In the genomic region with DNA sequence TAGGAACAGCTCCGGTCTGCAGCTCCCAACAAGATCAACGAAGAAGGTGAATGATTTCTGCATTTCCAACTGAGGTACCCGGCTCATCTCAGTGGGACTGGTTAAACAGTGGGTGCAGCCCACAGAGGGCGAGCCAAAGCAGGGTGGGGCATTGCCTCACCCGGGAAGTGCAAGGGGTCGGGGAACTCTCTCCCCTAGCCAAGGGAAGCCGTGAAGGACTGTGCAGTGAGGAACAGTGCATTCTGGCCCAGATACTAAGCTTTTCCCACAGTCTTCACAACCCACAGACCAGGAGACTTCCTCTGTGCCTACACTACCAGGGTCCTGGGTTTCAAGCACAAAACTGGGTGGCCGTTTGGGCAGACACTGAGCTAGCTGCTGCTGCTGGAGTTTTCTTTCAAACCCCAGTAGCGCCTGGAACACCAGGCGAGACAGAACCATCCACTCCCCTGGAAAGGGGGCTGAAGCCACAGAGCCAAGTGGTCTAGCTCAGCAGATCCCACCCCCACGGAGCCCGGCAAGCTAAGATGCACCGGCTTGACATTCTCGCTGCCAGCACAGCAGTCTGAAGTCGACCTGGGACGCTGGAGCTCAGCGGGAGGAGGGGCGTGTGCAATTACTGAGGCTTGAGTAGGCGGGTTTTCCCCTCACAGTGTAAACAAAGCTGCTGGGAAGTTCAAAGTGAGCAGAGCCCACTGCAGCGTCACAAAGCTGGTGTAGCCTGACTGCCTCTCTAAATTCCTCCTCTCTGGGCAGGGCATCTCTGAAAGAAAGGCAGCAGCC, we compare ENCODE assay signal across 10 cellular contexts.
A peak's percentile ranks its signal among the peaks of the same experiment; 100 is the strongest.
DNase-seq lines count a peak whose midpoint lies in the region; ATAC-seq and TF ChIP-seq lines count a peak whose summit lies in the region.
"Had no signal": no experiment of that assay in that cellular context is flagged by ENCODE, and none has a peak within 500 bp of the region (broad histone marks: within the 10 kb centered on the region; RNA-seq: fewer than 3 reads in every experiment).

No MANE protein-coding gene starts in this region.

- no peaks in the 10 kb centered on the region for H3K9me3 ChIP-seq in T-helper 17 cell (ENCODE audit: control insufficient read depth, low read length, poor library complexity, severe bottlenecking)

- no peaks in the 10 kb centered on the region for H3K27me3 Mint-ChIP-seq in activated CD4-positive, alpha-beta memory T cell treated with anti-CD3 and anti-CD28 coated beads for 36 hours
- H3K27me3 Mint-ChIP-seq in activated CD4-positive, alpha-beta memory T cell treated with anti-CD3 and anti-CD28 coated beads, Interleukin-2, amount 10 ng/mL, durations not matched to agents 7 days and 5 days = no peaks in the 10 kb centered on the region
- no peaks in the 10 kb centered on the region for H3K27me3 Mint-ChIP-seq in T-helper 17 cell
- H3K27me3 Mint-ChIP-seq in stimulated activated naive CD8-positive, alpha-beta T cell treated with anti-CD3 and anti-CD28 coated beads, Interleukin-15, amount 100 ng/mL, for 72 hours = no peaks in the 10 kb centered on the region
- H3K27me3 Mint-ChIP-seq: dendritic cell treated with granulocyte-macrophage colony-stimulating factor and Interleukin-4, amounts not matched to agents 40 ng/mL and 50 ng/mL, for 4 days had no signal

- intact Hi-C loops in activated CD4-positive, alpha-beta memory T cell treated with anti-CD3 and anti-CD28 coated beads for 36 hours (cut with micrococcal nuclease) = no loop called here

- TF ChIP-seq POLR2A in erythroblast (IDR thresholded peaks at IDR 0.05; ENCODE audit: low read length) = no peak

- H3K27ac Mint-ChIP-seq in activated CD4-positive, alpha-beta memory T cell treated with anti-CD3 and anti-CD28 coated beads for 36 hours = no peak overlapping the region
- no peak overlapping the region for H3K27ac Mint-ChIP-seq in activated CD4-positive, alpha-beta memory T cell treated with anti-CD3 and anti-CD28 coated beads, Interleukin-2, amount 10 ng/mL, durations not matched to agents 7 days and 5 days
- H3K27ac Mint-ChIP-seq in T-helper 17 cell = peak overlapping the region; percentile 63
- no peak overlapping the region for H3K27ac Mint-ChIP-seq in stimulated activated naive CD8-positive, alpha-beta T cell treated with anti-CD3 and anti-CD28 coated beads, Interleukin-15, amount 100 ng/mL, for 72 hours
- H3K27ac Mint-ChIP-seq: dendritic cell treated with granulocyte-macrophage colony-stimulating factor and Interleukin-4, amounts not matched to agents 40 ng/mL and 50 ng/mL, for 4 days had no signal

- CTCF ChIA-PET in activated CD4-positive, alpha-beta memory T cell treated with anti-CD3 and anti-CD28 coated beads for 36 hours (lab: Charles Lee) = no interaction called here
- CTCF ChIA-PET in activated CD4-positive, alpha-beta memory T cell treated with anti-CD3 and anti-CD28 coated beads, Interleukin-2, amount 10 ng/mL, durations not matched to agents 7 days and 5 days (lab: Charles Lee) = no interaction called here

- peak; percentile 41 for DNase-seq in activated CD4-positive, alpha-beta memory T cell treated with anti-CD3 and anti-CD28 coated beads for 36 hours
- no peak for DNase-seq in activated CD4-positive, alpha-beta memory T cell treated with anti-CD3 and anti-CD28 coated beads, Interleukin-2, amount 10 ng/mL, durations not matched to agents 7 days and 5 days
- DNase-seq in T-helper 17 cell (no peak), iPS DF 19.7 (ENCODE audit: low read depth, low spot score) (peak; percentile 67), RKO (ENCODE audit: low spot score) (no peak), erythroblast (lab: John Stamatoyannopoulos, UW) (no peak)
- DNase-seq in stimulated activated naive CD8-positive, alpha-beta T cell treated with anti-CD3 and anti-CD28 coated beads, Interleukin-15, amount 100 ng/mL, for 72 hours = no peak

- peak; percentile 80 for ATAC-seq in T-helper 17 cell
- peak; percentile 64 for ATAC-seq in stimulated activated naive CD8-positive, alpha-beta T cell treated with anti-CD3 and anti-CD28 coated beads, Interleukin-15, amount 100 ng/mL, for 72 hours
- ATAC-seq in HG03025 (IDR thresholded peaks at IDR 0.05; ENCODE audit: low FRiP score, unreplicated experiment) = no peak

- H3K36me3 Mint-ChIP-seq in activated CD4-positive, alpha-beta memory T cell treated with anti-CD3 and anti-CD28 coated beads for 36 hours = peaks cover 12% of the 10 kb centered on the region
- peaks cover 35% of the 10 kb centered on the region for H3K36me3 Mint-ChIP-seq in activated CD4-positive, alpha-beta memory T cell treated with anti-CD3 and anti-CD28 coated beads, Interleukin-2, amount 10 ng/mL, durations not matched to agents 7 days and 5 days (ENCODE audit: low read depth)
- H3K36me3 Mint-ChIP-seq in T-helper 17 cell (ENCODE audit: low read depth) = peaks cover 5% of the 10 kb centered on the region

- H3K4me1 Mint-ChIP-seq in activated CD4-positive, alpha-beta memory T cell treated with anti-CD3 and anti-CD28 coated beads for 36 hours (ENCODE audit: low read depth) = peaks cover 40% of the 10 kb centered on the region
- H3K4me1 Mint-ChIP-seq in activated CD4-positive, alpha-beta memory T cell treated with anti-CD3 and anti-CD28 coated beads, Interleukin-2, amount 10 ng/mL, durations not matched to agents 7 days and 5 days = peaks cover 12% of the 10 kb centered on the region
- peaks cover 20% of the 10 kb centered on the region for H3K4me1 Mint-ChIP-seq in T-helper 17 cell
- H3K4me1 Mint-ChIP-seq in stimulated activated naive CD8-positive, alpha-beta T cell treated with anti-CD3 and anti-CD28 coated beads, Interleukin-15, amount 100 ng/mL, for 72 hours = peaks cover 28% of the 10 kb centered on the region

- POLR2A ChIA-PET in activated CD4-positive, alpha-beta memory T cell treated with anti-CD3 and anti-CD28 coated beads for 36 hours (lab: Charles Lee) = no interaction called here
- POLR2A ChIA-PET in activated CD4-positive, alpha-beta memory T cell treated with anti-CD3 and anti-CD28 coated beads, Interleukin-2, amount 10 ng/mL, durations not matched to agents 7 days and 5 days (lab: Charles Lee) = no interaction called here

- H3K9me3 Mint-ChIP-seq in activated CD4-positive, alpha-beta memory T cell treated with anti-CD3 and anti-CD28 coated beads for 36 hours = no peaks in the 10 kb centered on the region
- H3K9me3 Mint-ChIP-seq in activated CD4-positive, alpha-beta memory T cell treated with anti-CD3 and anti-CD28 coated beads, Interleukin-2, amount 10 ng/mL, durations not matched to agents 7 days and 5 days = no peaks in the 10 kb centered on the region
- H3K9me3 Mint-ChIP-seq in stimulated activated naive CD8-positive, alpha-beta T cell treated with anti-CD3 and anti-CD28 coated beads, Interleukin-15, amount 100 ng/mL, for 72 hours = peaks cover 0 to 5% of the 10 kb centered on the region in 2 donors
- H3K9me3 Mint-ChIP-seq: CD8-positive, alpha-beta memory T cell; dendritic cell treated with granulocyte-macrophage colony-stimulating factor and Interleukin-4, amounts not matched to agents 40 ng/mL and 50 ng/mL, for 4 days had no signal

- H3K4me3 Mint-ChIP-seq in activated CD4-positive, alpha-beta memory T cell treated with anti-CD3 and anti-CD28 coated beads for 36 hours = no peak overlapping the region
- no peak overlapping the region for H3K4me3 Mint-ChIP-seq in activated CD4-positive, alpha-beta memory T cell treated with anti-CD3 and anti-CD28 coated beads, Interleukin-2, amount 10 ng/mL, durations not matched to agents 7 days and 5 days
- no peak overlapping the region for H3K4me3 Mint-ChIP-seq in T-helper 17 cell
- no peak overlapping the region for H3K4me3 Mint-ChIP-seq in stimulated activated naive CD8-positive, alpha-beta T cell treated with anti-CD3 and anti-CD28 coated beads, Interleukin-15, amount 100 ng/mL, for 72 hours
- H3K4me3 Mint-ChIP-seq: dendritic cell treated with granulocyte-macrophage colony-stimulating factor and Interleukin-4, amounts not matched to agents 40 ng/mL and 50 ng/mL, for 4 days had no signal

Comparison
In these comparisons a context has a peak if more than half of its experiments do, and no peak if none do; other contexts are left out.
1. DNase-seq: peak in activated CD4-positive, alpha-beta memory T cell treated with anti-CD3 and anti-CD28 coated beads for 36 hours (single experiment) and iPS DF 19.7 (single experiment); none in activated CD4-positive, alpha-beta memory T cell treated with anti-CD3 and anti-CD28 coated beads, Interleukin-2, amount 10 ng/mL, durations not matched to agents 7 days and 5 days (single experiment), T-helper 17 cell (0 of 3), stimulated activated naive CD8-positive, alpha-beta T cell treated with anti-CD3 and anti-CD28 coated beads, Interleukin-15, amount 100 ng/mL, for 72 hours (0 of 2), RKO (single experiment) and erythroblast (0 of 2).